Comparison of ENCODE assay signal across 8 cellular contexts in the genomic region with DNA sequence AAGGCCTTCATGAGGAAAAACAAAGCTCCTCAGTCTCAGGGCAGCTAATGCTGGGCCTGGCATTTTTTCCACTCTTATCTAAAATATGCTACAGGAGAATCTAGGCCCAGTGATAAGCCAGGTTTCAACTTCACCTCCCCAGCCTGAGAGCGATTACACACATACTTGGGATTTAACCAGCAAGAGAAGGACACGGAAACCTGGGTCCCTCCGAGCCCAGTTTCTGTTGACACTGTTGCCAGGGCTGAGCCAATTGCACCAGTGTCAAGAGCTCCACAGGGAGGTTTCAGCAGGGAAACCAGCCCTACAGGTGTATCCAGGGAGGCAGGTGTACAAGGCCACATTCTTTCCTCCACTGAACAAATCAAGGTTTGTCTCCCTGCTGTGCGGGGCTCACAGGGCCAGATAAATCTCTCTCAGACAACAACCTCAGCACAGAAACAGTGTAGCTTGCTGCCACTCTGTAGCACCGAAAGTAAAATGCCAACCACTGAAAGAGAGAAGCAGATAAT.
DNase-seq lines count a peak whose midpoint lies in the region; ATAC-seq lines count a peak whose summit lies in the region.

No MANE protein-coding gene starts in this region.

- H3K27ac ChIP-seq in muscle layer of duodenum (ENCODE audit: low read length): peak overlapping the region; percentile 85

- H3K4me3 ChIP-seq in muscle layer of duodenum (ENCODE audit: low read depth in 1 of 2, low read length in 2 of 2): no peak overlapping the region

- H3K4me1 ChIP-seq in muscle layer of duodenum (ENCODE audit: control insufficient read depth in 1 of 2, insufficient read depth in 2 of 2, low read length in 2 of 2): peaks cover 0 to 3% of the 10 kb centered on the region in 2 donors

- peak; percentile 100 for ATAC-seq in esophagus mucosa

- no peaks in the 10 kb centered on the region for H3K27me3 ChIP-seq in muscle layer of duodenum (ENCODE audit: low read depth, low read length)

- no peaks in the 10 kb centered on the region for H3K9me3 ChIP-seq in muscle layer of duodenum (ENCODE audit: control insufficient read depth in 1 of 2, low read length in 2 of 2)

- H3K36me3 ChIP-seq in muscle layer of duodenum (ENCODE audit: control insufficient read depth in 1 of 2, insufficient read depth in 2 of 2, low read length in 2 of 2): no peaks in the 10 kb centered on the region

- peak; percentile 27 for DNase-seq in Caki2 (ENCODE audit: low read depth)
- peak; percentile 91 for DNase-seq in NCI-H345 (lab: John Stamatoyannopoulos, UW)
- no peak for DNase-seq in A172 (ENCODE audit: low spot score)
- DNase-seq in stimulated activated CD4-positive, alpha-beta T cell treated with anti-CD3 and anti-CD28 coated beads, Interleukin-4, amount 100 ng/mL, for 4 hours: no peak
- DNase-seq in effector CD4-positive, alpha-beta T cell: no peak
- no peak for DNase-seq in superior temporal gyrus (ENCODE audit: extremely low spot score)

- in situ Hi-C loops in Caki2 (cut with HindIII; ENCODE audit: low pct_unique_long_range_greater_than_20kb, low sequenced_read_pairs): no loop called here

Comparison
In these comparisons a context has a peak if more than half of its experiments do, and no peak if none do; other contexts are left out.
1. DNase-seq: peak in Caki2 (single experiment) and NCI-H345 (single experiment); none in A172 (single experiment), stimulated activated CD4-positive, alpha-beta T cell treated with anti-CD3 and anti-CD28 coated beads, Interleukin-4, amount 100 ng/mL, for 4 hours (0 of 2), effector CD4-positive, alpha-beta T cell (single experiment) and superior temporal gyrus (single experiment).